Comparison of ENCODE assay signal across 23 cellular contexts in the genomic region with DNA sequence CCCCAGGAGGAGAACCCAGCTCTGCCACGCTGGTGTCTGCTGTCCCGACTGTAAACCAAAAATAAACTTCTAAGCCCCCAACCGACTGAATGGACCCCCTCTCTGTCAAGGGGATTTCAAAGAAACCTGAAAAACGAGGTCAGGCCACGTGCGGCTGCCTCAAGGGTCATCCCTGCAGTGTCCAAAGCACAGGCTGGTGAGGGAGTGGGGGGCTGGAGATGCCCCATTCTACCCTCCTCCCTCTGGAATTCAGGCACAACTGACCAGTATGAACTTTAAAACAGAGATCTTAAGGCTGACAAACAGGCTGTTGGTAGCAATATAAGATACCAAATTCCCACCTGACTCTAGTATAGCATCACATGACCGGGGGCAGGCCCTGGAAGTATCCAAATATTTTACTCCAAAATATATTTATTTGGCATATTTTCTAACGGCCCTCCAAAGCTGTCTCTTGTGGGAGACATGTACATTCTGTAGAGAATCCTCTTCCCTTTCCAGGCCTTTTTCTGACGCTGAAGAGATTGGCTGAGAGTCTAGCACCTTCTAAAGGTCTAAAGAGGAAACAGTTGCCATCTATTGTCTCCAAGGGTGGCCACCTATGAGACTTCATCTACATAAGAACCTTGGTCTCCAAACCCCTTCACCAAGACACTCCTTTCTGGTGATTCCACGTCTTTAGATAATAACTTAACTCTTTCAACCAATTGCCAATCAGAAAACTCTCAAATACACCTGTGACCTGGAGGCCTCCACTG. TPM values are rescaled to one million over a fixed set of nuclear protein-coding genes. Genes with fewer than 3 reads are reported as not detected.
DNase-seq lines count a peak whose midpoint lies in the region; ATAC-seq and TF ChIP-seq lines count a peak whose summit lies in the region.
"Had no signal": no experiment of that assay in that cellular context is flagged by ENCODE, and none has a peak within 500 bp of the region (broad histone marks: within the 10 kb centered on the region; RNA-seq: fewer than 3 reads in every experiment).

No MANE protein-coding gene starts in this region.

- intact Hi-C loops in left ventricle myocardium inferior (cut with micrococcal nuclease): no loop called here
- intact Hi-C loops in left cardiac atrium (cut with DNase I): no loop called here

- H3K27ac ChIP-seq in left ventricle myocardium inferior (replicated peaks): no peak overlapping the region
- H3K27ac ChIP-seq in smooth muscle cell (ENCODE audit: low read depth): no peak overlapping the region
- H3K27ac ChIP-seq: RWPE1, SK-N-MC had no signal

- no peaks in the 10 kb centered on the region for H4K20me1 ChIP-seq in smooth muscle cell (ENCODE audit: low read depth)

- H3K4me1 ChIP-seq in left ventricle myocardium inferior: peaks cover 4% of the 10 kb centered on the region
- H3K4me1 ChIP-seq in smooth muscle cell (ENCODE audit: low read depth): no peaks in the 10 kb centered on the region

- H3K27me3 Mint-ChIP-seq in WTC11 (ENCODE audit: low read depth): peaks cover 14% of the 10 kb centered on the region

- no peak overlapping the region for H3K9ac ChIP-seq in smooth muscle cell (ENCODE audit: low read depth)

- H3K4me3 ChIP-seq in left ventricle myocardium inferior: no peak overlapping the region
- H3K4me3 ChIP-seq in fibroblast of pulmonary artery (replicated peaks; ENCODE audit: low read depth, low read length): no peak overlapping the region
- no peak overlapping the region for H3K4me3 ChIP-seq in smooth muscle cell
- H3K4me3 ChIP-seq: SK-N-MC had no signal

- 0 out of 2 replicates have a peak overlapping the region, but pooled peaks have one; percentile 32 for H3K27ac Mint-ChIP-seq in WTC11
- H3K27ac Mint-ChIP-seq: activated CD4-positive, alpha-beta T cell treated with anti-CD3 and anti-CD28 coated beads, Interleukin-2, amount 10 ng/mL, durations not matched to agents 24 days and 14 days; activated T-helper 1 cell treated with anti-CD3 and anti-CD28 coated beads, Interleukin-12 subunit alpha, Interleukin-12 subunit beta, Interleukin-2, Interleukin-4 antibody, amounts not matched to agents 30 ng/mL and 10 ng/mL and 1 ng/mL, durations not matched to agents 14 hours and 24 hours and 36 hours; CD14-positive monocyte; T-helper 1 cell treated with Interleukin-12 subunit alpha and Interleukin-12 subunit beta and Interleukin-4 antibody, amounts not matched to agents 30 μg/mL and 1 μg/mL, for 36 hours had no signal

- WGBS in smooth muscle cell (ENCODE audit: low lambda C conversion rate): 82% methylated on average over 10 of the region's 10 CpGs

- H3K36me3 ChIP-seq in left ventricle myocardium inferior (no peaks in the 10 kb centered on the region), smooth muscle cell (ENCODE audit: low read depth) (no peaks in the 10 kb centered on the region)

- DNase-seq in left ventricle myocardium inferior (no peak), left cardiac atrium (no peak), WTC11 (ENCODE audit: low spot score) (no peak), fibroblast of pulmonary artery (ENCODE audit: low read depth) (peak; percentile 14), smooth muscle cell (lab: John Stamatoyannopoulos, UW; ENCODE audit: unreplicated experiment) (no peak), UCSD-AML1 (lab: John Stamatoyannopoulos, UW; ENCODE audit: unreplicated experiment) (no peak), midbrain (lab: John Stamatoyannopoulos, UW) (no peak), T-helper 9 cell (no peak)
- DNase-seq: activated CD4-positive, alpha-beta T cell treated with anti-CD3 and anti-CD28 coated beads, Interleukin-2, amount 10 ng/mL, durations not matched to agents 24 days and 14 days; activated naive CD4-positive, alpha-beta T cell treated with anti-CD3 and anti-CD28 coated beads, Interleukin-2, amount 50 U/mL, for 16 hours; amygdala; caudate nucleus; EL; NCI-H2081; NCI-H510A; stimulated activated naive CD8-positive, alpha-beta T cell treated with anti-CD3 and anti-CD28 coated beads, Interleukin-15, Interleukin-2, amounts not matched to agents 100 U/mL and 50 U/mL, for 24 hours had no signal

- H3K9me3 Mint-ChIP-seq in WTC11: no peaks in the 10 kb centered on the region
- H3K9me3 Mint-ChIP-seq: naive thymus-derived CD8-positive, alpha-beta T cell had no signal

- H3K27me3 ChIP-seq in left ventricle myocardium inferior (ENCODE audit: low read depth) (peaks cover 67% of the 10 kb centered on the region), smooth muscle cell (ENCODE audit: low read depth) (peaks cover 5% of the 10 kb centered on the region)

- no peaks in the 10 kb centered on the region for H3K79me2 ChIP-seq in smooth muscle cell (ENCODE audit: low read depth)

- no peak overlapping the region for H3K4me2 ChIP-seq in smooth muscle cell

- ATAC-seq in left cardiac atrium: no peak
- no peak for ATAC-seq in WTC11
- ATAC-seq: HepG2; naive thymus-derived CD8-positive, alpha-beta T cell; stimulated activated naive CD8-positive, alpha-beta T cell treated with anti-CD3 and anti-CD28 coated beads, Interleukin-15, Interleukin-2, amounts not matched to agents 100 U/mL and 50 U/mL, for 24 hours had no signal

- POLR2A ChIA-PET in WTC11 (lab: Charles Lee): no interaction called here

- H3K36me3 Mint-ChIP-seq in WTC11: 0 out of 2 replicates have a peak, but pooled peaks cover 3% of the 10 kb centered on the region
- H3K36me3 Mint-ChIP-seq: CD14-positive monocyte; naive thymus-derived CD8-positive, alpha-beta T cell had no signal

- no peaks in the 10 kb centered on the region for H3F3A ChIP-seq in smooth muscle cell (ENCODE audit: low read depth)

- no peak overlapping the region for H3K4me3 Mint-ChIP-seq in WTC11
- H3K4me3 Mint-ChIP-seq: activated CD4-positive, alpha-beta T cell treated with anti-CD3 and anti-CD28 coated beads, Interleukin-2, amount 10 ng/mL, durations not matched to agents 24 days and 14 days; activated T-helper 1 cell treated with anti-CD3 and anti-CD28 coated beads, Interleukin-12 subunit alpha, Interleukin-12 subunit beta, Interleukin-2, Interleukin-4 antibody, amounts not matched to agents 30 ng/mL and 10 ng/mL and 1 ng/mL, durations not matched to agents 14 hours and 24 hours and 36 hours; naive thymus-derived CD8-positive, alpha-beta T cell; T-helper 1 cell treated with Interleukin-12 subunit alpha and Interleukin-12 subunit beta and Interleukin-4 antibody, amounts not matched to agents 30 μg/mL and 1 μg/mL, for 36 hours had no signal

- H3K9me3 ChIP-seq in left ventricle myocardium inferior (replicated peaks) (no peaks in the 10 kb centered on the region), smooth muscle cell (replicated peaks; ENCODE audit: low read depth) (no peaks in the 10 kb centered on the region)

- no peak overlapping the region for H2AFZ ChIP-seq in smooth muscle cell (ENCODE audit: low read depth)

- no peaks in the 10 kb centered on the region for H3K4me1 Mint-ChIP-seq in WTC11
- H3K4me1 Mint-ChIP-seq: activated CD4-positive, alpha-beta T cell treated with anti-CD3 and anti-CD28 coated beads, Interleukin-2, amount 10 ng/mL, durations not matched to agents 24 days and 14 days had no signal

- peak; percentile 12 for TF ChIP-seq CTCF in left ventricle myocardium inferior (IDR thresholded peaks at IDR 0.05; ENCODE audit: borderline replicate concordance)
- no peak for TF ChIP-seq CTCF in WTC11 (IDR thresholded peaks at IDR 0.05)
- TF ChIP-seq CTCF in fibroblast of pulmonary artery (IDR thresholded peaks at IDR 0.05; ENCODE audit: low read length, missing control alignments): no peak
- TF ChIP-seq CTCF in smooth muscle cell (IDR thresholded peaks at IDR 0.05; ENCODE audit: borderline replicate concordance, insufficient read depth, poor library complexity, severe bottlenecking): no peak

- CTCF ChIA-PET in WTC11 (lab: Charles Lee): interaction anchor here (2.2 kb wide), 2 partner anchors 258 to 260 kb away, joined by 8 to 13 read pairs; no protein-coding TSS in a partner anchor

TF ChIP-seq in WTC11, 78 proteins besides CTCF, POLR2A, EP300 and RAD21:
- TF ChIP-seq CREM (CRISPR knock-in tag; IDR thresholded peaks at IDR 0.05) (no peak), KAT7 (CRISPR knock-in tag; IDR thresholded peaks at IDR 0.05; ENCODE audit: borderline replicate concordance) (no peak), ELF4 (CRISPR knock-in tag; IDR thresholded peaks at IDR 0.05; ENCODE audit: low read depth) (no peak), JAZF1 (CRISPR knock-in tag; IDR thresholded peaks at IDR 0.05) (no peak), ZBTB21 (CRISPR knock-in tag; IDR thresholded peaks at IDR 0.05; ENCODE audit: borderline replicate concordance) (no peak), ZNF396 (CRISPR knock-in tag; IDR thresholded peaks at IDR 0.05; ENCODE audit: borderline replicate concordance) (no peak), ATF1 (CRISPR knock-in tag; IDR thresholded peaks at IDR 0.05) (no peak), GABPB1 (CRISPR knock-in tag; IDR thresholded peaks at IDR 0.05) (no peak)

RNA-seq across cellular contexts. Expression of a gene that starts 40.4 kb away (rescaled TPM):
- total RNA-seq in left ventricle myocardium inferior (7.5 TPM), left cardiac atrium (10 to 100 TPM in 1 of 2 donors, 1 to 10 TPM in 1; 9.7 to 11.7 TPM), WTC11 (2021) (33.3 to 39.7 TPM (median 34.5 TPM) in 3 replicates), smooth muscle cell (7.7 and 14.1 TPM in 2 replicates)
- polyA plus RNA-seq in smooth muscle cell: 18.4 and 20.5 TPM in 2 replicates
